Comparison of ENCODE assay signal across 20 cellular contexts in genomic region chr10:129385600-129385999, GRCh38.
"Had no signal": no experiment of that assay in that cellular context is flagged by ENCODE, and none has a peak within 500 bp of the region (broad histone marks: within the 10 kb centered on the region; RNA-seq: fewer than 3 reads in every experiment).

No MANE protein-coding gene starts in this region.

- H3K36me3 ChIP-seq: colonic mucosa, lower lobe of right lung, sigmoid colon, tibial artery had no signal

- H3K27me3 ChIP-seq: colonic mucosa, sigmoid colon, testis had no signal

- H3K27ac ChIP-seq: colonic mucosa, lower lobe of right lung, psoas muscle, sigmoid colon, testis, tibial artery had no signal

- H3K9me3 Mint-ChIP-seq: dendritic cell treated with granulocyte-macrophage colony-stimulating factor and Interleukin-4, amounts not matched to agents 40 ng/mL and 50 ng/mL, for 4 days; naive thymus-derived CD8-positive, alpha-beta T cell; nephron progenitor cell; stimulated activated memory B cell treated with anti-CD40 and anti-IgM and Interleukin-4, amounts not matched to agents 10 μg/mL and 1 μg/mL and 100 μg/mL, for 72 hours; type B pancreatic cell had no signal

- H3K4me1 ChIP-seq: colonic mucosa, lower lobe of right lung, psoas muscle, sigmoid colon, testis, tibial artery had no signal

- H3K27me3 Mint-ChIP-seq: dendritic cell treated with granulocyte-macrophage colony-stimulating factor and Interleukin-4, amounts not matched to agents 40 ng/mL and 50 ng/mL, for 4 days; type B pancreatic cell had no signal

- H3K4me3 ChIP-seq: colonic mucosa, lower lobe of right lung, psoas muscle, sigmoid colon, testis, tibial artery had no signal

- H3K27ac Mint-ChIP-seq: dendritic cell treated with granulocyte-macrophage colony-stimulating factor and Interleukin-4, amounts not matched to agents 40 ng/mL and 50 ng/mL, for 4 days; nephron progenitor cell; stimulated activated memory B cell treated with anti-CD40 and anti-IgM and Interleukin-4, amounts not matched to agents 10 μg/mL and 1 μg/mL and 100 μg/mL, for 72 hours; type B pancreatic cell had no signal

- H3K36me3 Mint-ChIP-seq: naive thymus-derived CD8-positive, alpha-beta T cell; stimulated activated memory B cell treated with anti-CD40 and anti-IgM and Interleukin-4, amounts not matched to agents 10 μg/mL and 1 μg/mL and 100 μg/mL, for 72 hours; type B pancreatic cell had no signal

- DNase-seq: colonic mucosa; effector memory CD4-positive, alpha-beta T cell; hypothalamus; left ventricle myocardium superior; lower lobe of right lung; naive thymus-derived CD8-positive, alpha-beta T cell; nephron progenitor cell; nucleus accumbens; psoas muscle; right cardiac atrium; sigmoid colon; stimulated activated CD4-positive, alpha-beta T cell treated with anti-CD3 and anti-CD28 coated beads, Interleukin-2, amount 100 ng/mL, for 24 hours; stimulated activated CD4-positive, alpha-beta T cell treated with anti-CD3 and anti-CD28 coated beads, Interleukin-4, amount 100 ng/mL, for 4 hours; stimulated activated naive CD8-positive, alpha-beta T cell treated with anti-CD3 and anti-CD28 coated beads, Interleukin-15, Interleukin-2, amounts not matched to agents 100 U/mL and 50 U/mL, for 24 hours; substantia nigra; testis; tibial artery had no signal

- H3K4me1 Mint-ChIP-seq: nephron progenitor cell; stimulated activated memory B cell treated with anti-CD40 and anti-IgM and Interleukin-4, amounts not matched to agents 10 μg/mL and 1 μg/mL and 100 μg/mL, for 72 hours had no signal

- H3K9me3 ChIP-seq: colonic mucosa, lower lobe of right lung, psoas muscle, sigmoid colon, testis, tibial artery had no signal

- H3K4me3 Mint-ChIP-seq: dendritic cell treated with granulocyte-macrophage colony-stimulating factor and Interleukin-4, amounts not matched to agents 40 ng/mL and 50 ng/mL, for 4 days; naive thymus-derived CD8-positive, alpha-beta T cell; nephron progenitor cell; stimulated activated memory B cell treated with anti-CD40 and anti-IgM and Interleukin-4, amounts not matched to agents 10 μg/mL and 1 μg/mL and 100 μg/mL, for 72 hours; type B pancreatic cell had no signal

- ATAC-seq: left ventricle myocardium superior; lower lobe of right lung; naive thymus-derived CD8-positive, alpha-beta T cell; psoas muscle; right cardiac atrium; stimulated activated memory B cell treated with anti-CD40 and anti-IgM and Interleukin-4, amounts not matched to agents 10 μg/mL and 1 μg/mL and 100 μg/mL, for 72 hours; stimulated activated naive CD8-positive, alpha-beta T cell treated with anti-CD3 and anti-CD28 coated beads, Interleukin-15, Interleukin-2, amounts not matched to agents 100 U/mL and 50 U/mL, for 24 hours had no signal
